ENCODE assay signal across 1 cellular context in genomic region chr15:52699457-52699856, GRCh38.
A peak's percentile ranks its signal among the peaks of the same experiment; 100 is the strongest.
TF ChIP-seq lines count a peak whose summit lies in the region.

No MANE protein-coding gene starts in this region.

TF ChIP-seq in HEK293, 187 proteins besides CTCF, POLR2A, EP300 and RAD21 (continued from another document):
- TF ChIP-seq PRDM6 (tag by site-specific recombination; IDR thresholded peaks at IDR 0.05) (peak; percentile 50), ZIC2 (tag by site-specific recombination; IDR thresholded peaks at IDR 0.05) (peak; percentile 81), ZNF610 (tag by site-specific recombination; IDR thresholded peaks at IDR 0.05; ENCODE audit: borderline replicate concordance) (0 out of 2 replicates have a peak, but pooled peaks have one; percentile 29), OSR2 (tag by site-specific recombination; IDR thresholded peaks at IDR 0.05) (0 out of 2 replicates have a peak, but pooled peaks have one; percentile 17), ZNF398 (tag by site-specific recombination; IDR thresholded peaks at IDR 0.05) (peak; percentile 50; the same call in 1 of the 2 replicates)
